Comparison of ENCODE assay signal across 2 cellular contexts in genomic region chr6:133939778-133940667, GRCh38.
A peak's percentile ranks its signal among the peaks of the same experiment; 100 is the strongest.
TF ChIP-seq lines count a peak whose summit lies in the region.

No MANE protein-coding gene starts in this region.

TF ChIP-seq in HEK293, 187 proteins besides CTCF, POLR2A, EP300 and RAD21:
- TF ChIP-seq ZNF792 (tag by site-specific recombination; IDR thresholded peaks at IDR 0.05) (no peak), PRDM1 (tag by site-specific recombination; IDR thresholded peaks at IDR 0.05) (0 out of 2 replicates have a peak, but pooled peaks have one; percentile 10), ZNF433 (tag by site-specific recombination; IDR thresholded peaks at IDR 0.05; ENCODE audit: low read depth) (no peak), ZNF530 (tag by site-specific recombination; IDR thresholded peaks at IDR 0.05; ENCODE audit: low read depth) (no peak), ZNF707 (tag by site-specific recombination; IDR thresholded peaks at IDR 0.05) (no peak)
- TF ChIP-seq, protein P1, sequence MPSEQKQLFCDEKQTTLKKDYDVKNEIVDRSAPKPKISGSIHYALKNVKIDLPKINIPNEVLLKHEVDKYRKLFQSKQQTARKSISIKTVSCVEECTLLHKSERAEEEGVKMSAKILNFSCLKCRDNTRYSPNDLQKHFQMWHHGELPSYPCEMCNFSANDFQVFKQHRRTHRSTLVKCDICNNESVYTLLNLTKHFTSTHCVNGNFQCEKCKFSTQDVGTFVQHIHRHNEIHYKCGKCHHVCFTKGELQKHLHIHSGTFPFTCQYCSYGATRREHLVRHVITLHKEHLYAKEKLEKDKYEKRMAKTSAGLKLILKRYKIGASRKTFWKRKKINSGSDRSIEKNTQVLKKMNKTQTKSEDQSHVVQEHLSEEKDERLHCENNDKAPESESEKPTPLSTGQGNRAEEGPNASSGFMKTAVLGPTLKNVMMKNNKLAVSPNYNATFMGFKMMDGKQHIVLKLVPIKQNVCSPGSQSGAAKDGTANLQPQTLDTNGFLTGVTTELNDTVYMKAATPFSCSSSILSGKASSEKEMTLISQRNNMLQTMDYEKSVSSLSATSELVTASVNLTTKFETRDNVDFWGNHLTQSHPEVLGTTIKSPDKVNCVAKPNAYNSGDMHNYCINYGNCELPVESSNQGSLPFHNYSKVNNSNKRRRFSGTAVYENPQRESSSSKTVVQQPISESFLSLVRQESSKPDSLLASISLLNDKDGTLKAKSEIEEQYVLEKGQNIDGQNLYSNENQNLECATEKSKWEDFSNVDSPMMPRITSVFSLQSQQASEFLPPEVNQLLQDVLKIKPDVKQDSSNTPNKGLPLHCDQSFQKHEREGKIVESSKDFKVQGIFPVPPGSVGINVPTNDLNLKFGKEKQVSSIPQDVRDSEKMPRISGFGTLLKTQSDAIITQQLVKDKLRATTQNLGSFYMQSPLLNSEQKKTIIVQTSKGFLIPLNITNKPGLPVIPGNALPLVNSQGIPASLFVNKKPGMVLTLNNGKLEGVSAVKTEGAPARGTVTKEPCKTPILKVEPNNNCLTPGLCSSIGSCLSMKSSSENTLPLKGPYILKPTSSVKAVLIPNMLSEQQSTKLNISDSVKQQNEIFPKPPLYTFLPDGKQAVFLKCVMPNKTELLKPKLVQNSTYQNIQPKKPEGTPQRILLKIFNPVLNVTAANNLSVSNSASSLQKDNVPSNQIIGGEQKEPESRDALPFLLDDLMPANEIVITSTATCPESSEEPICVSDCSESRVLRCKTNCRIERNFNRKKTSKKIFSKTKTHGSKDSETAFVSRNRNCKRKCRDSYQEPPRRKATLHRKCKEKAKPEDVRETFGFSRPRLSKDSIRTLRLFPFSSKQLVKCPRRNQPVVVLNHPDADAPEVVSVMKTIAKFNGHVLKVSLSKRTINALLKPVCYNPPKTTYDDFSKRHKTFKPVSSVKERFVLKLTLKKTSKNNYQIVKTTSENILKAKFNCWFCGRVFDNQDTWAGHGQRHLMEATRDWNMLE (tag by site-specific recombination; conservative IDR thresholded peaks at IDR 0.05; ENCODE audit: low read depth), result no peak
TF ChIP-seq in HEK293: peak in this region for 1.

TF ChIP-seq in K562, 482 proteins besides CTCF, POLR2A, EP300 and RAD21 (continues in another document):
- no peak for TF ChIP-seq MEF2A (IDR thresholded peaks at IDR 0.05; ENCODE audit: control insufficient read depth, low read depth, low read length)
- TF ChIP-seq PKNOX1 (IDR thresholded peaks at IDR 0.05), result peak; percentile 70
- peak; percentile 69 for TF ChIP-seq MEIS2 (IDR thresholded peaks at IDR 0.05; ENCODE audit: partially characterized antibody)
- TF ChIP-seq, protein P2, sequence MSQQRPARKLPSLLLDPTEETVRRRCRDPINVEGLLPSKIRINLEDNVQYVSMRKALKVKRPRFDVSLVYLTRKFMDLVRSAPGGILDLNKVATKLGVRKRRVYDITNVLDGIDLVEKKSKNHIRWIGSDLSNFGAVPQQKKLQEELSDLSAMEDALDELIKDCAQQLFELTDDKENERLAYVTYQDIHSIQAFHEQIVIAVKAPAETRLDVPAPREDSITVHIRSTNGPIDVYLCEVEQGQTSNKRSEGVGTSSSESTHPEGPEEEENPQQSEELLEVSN (IDR thresholded peaks at IDR 0.05; ENCODE audit: borderline replicate concordance in 1 of 2, extremely low read depth in 1 of 2, insufficient read depth in 1 of 2, insufficient read length in 1 of 2, low read depth in 1 of 2, low read length in 1 of 2, poor library complexity in 1 of 2, severe bottlenecking in 1 of 2), result no peak
- TF ChIP-seq KAT8 (IDR thresholded peaks at IDR 0.05; ENCODE audit: low read depth), result 0 out of 2 replicates have a peak, but pooled peaks have one; percentile 36
- TF ChIP-seq, protein P3, sequence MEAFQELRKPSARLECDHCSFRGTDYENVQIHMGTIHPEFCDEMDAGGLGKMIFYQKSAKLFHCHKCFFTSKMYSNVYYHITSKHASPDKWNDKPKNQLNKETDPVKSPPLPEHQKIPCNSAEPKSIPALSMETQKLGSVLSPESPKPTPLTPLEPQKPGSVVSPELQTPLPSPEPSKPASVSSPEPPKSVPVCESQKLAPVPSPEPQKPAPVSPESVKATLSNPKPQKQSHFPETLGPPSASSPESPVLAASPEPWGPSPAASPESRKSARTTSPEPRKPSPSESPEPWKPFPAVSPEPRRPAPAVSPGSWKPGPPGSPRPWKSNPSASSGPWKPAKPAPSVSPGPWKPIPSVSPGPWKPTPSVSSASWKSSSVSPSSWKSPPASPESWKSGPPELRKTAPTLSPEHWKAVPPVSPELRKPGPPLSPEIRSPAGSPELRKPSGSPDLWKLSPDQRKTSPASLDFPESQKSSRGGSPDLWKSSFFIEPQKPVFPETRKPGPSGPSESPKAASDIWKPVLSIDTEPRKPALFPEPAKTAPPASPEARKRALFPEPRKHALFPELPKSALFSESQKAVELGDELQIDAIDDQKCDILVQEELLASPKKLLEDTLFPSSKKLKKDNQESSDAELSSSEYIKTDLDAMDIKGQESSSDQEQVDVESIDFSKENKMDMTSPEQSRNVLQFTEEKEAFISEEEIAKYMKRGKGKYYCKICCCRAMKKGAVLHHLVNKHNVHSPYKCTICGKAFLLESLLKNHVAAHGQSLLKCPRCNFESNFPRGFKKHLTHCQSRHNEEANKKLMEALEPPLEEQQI (IDR thresholded peaks at IDR 0.05), result 0 out of 2 replicates have a peak, but pooled peaks have one; percentile 44
- TF ChIP-seq ERF (CRISPR knock-in tag; IDR thresholded peaks at IDR 0.05), result no peak
- 0 out of 2 replicates have a peak, but pooled peaks have one; percentile 21 for TF ChIP-seq NFIC (IDR thresholded peaks at IDR 0.05)
- TF ChIP-seq, protein P4, sequence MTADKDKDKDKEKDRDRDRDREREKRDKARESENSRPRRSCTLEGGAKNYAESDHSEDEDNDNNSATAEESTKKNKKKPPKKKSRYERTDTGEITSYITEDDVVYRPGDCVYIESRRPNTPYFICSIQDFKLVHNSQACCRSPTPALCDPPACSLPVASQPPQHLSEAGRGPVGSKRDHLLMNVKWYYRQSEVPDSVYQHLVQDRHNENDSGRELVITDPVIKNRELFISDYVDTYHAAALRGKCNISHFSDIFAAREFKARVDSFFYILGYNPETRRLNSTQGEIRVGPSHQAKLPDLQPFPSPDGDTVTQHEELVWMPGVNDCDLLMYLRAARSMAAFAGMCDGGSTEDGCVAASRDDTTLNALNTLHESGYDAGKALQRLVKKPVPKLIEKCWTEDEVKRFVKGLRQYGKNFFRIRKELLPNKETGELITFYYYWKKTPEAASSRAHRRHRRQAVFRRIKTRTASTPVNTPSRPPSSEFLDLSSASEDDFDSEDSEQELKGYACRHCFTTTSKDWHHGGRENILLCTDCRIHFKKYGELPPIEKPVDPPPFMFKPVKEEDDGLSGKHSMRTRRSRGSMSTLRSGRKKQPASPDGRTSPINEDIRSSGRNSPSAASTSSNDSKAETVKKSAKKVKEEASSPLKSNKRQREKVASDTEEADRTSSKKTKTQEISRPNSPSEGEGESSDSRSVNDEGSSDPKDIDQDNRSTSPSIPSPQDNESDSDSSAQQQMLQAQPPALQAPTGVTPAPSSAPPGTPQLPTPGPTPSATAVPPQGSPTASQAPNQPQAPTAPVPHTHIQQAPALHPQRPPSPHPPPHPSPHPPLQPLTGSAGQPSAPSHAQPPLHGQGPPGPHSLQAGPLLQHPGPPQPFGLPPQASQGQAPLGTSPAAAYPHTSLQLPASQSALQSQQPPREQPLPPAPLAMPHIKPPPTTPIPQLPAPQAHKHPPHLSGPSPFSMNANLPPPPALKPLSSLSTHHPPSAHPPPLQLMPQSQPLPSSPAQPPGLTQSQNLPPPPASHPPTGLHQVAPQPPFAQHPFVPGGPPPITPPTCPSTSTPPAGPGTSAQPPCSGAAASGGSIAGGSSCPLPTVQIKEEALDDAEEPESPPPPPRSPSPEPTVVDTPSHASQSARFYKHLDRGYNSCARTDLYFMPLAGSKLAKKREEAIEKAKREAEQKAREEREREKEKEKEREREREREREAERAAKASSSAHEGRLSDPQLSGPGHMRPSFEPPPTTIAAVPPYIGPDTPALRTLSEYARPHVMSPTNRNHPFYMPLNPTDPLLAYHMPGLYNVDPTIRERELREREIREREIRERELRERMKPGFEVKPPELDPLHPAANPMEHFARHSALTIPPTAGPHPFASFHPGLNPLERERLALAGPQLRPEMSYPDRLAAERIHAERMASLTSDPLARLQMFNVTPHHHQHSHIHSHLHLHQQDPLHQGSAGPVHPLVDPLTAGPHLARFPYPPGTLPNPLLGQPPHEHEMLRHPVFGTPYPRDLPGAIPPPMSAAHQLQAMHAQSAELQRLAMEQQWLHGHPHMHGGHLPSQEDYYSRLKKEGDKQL (CRISPR knock-in tag; IDR thresholded peaks at IDR 0.05; ENCODE audit: borderline replicate concordance), result no peak
- peak; percentile 86 for TF ChIP-seq ZNF512 (tag; IDR thresholded peaks at IDR 0.05)
- TF ChIP-seq RBFOX2 (IDR thresholded peaks at IDR 0.05; ENCODE audit: low read depth, low read length), result peak; percentile 42
- TF ChIP-seq NR2C1 (IDR thresholded peaks at IDR 0.05), result peak; percentile 68
- TF ChIP-seq NR2C1 (tag; IDR thresholded peaks at IDR 0.05), result peak; percentile 70
- TF ChIP-seq, protein P5, sequence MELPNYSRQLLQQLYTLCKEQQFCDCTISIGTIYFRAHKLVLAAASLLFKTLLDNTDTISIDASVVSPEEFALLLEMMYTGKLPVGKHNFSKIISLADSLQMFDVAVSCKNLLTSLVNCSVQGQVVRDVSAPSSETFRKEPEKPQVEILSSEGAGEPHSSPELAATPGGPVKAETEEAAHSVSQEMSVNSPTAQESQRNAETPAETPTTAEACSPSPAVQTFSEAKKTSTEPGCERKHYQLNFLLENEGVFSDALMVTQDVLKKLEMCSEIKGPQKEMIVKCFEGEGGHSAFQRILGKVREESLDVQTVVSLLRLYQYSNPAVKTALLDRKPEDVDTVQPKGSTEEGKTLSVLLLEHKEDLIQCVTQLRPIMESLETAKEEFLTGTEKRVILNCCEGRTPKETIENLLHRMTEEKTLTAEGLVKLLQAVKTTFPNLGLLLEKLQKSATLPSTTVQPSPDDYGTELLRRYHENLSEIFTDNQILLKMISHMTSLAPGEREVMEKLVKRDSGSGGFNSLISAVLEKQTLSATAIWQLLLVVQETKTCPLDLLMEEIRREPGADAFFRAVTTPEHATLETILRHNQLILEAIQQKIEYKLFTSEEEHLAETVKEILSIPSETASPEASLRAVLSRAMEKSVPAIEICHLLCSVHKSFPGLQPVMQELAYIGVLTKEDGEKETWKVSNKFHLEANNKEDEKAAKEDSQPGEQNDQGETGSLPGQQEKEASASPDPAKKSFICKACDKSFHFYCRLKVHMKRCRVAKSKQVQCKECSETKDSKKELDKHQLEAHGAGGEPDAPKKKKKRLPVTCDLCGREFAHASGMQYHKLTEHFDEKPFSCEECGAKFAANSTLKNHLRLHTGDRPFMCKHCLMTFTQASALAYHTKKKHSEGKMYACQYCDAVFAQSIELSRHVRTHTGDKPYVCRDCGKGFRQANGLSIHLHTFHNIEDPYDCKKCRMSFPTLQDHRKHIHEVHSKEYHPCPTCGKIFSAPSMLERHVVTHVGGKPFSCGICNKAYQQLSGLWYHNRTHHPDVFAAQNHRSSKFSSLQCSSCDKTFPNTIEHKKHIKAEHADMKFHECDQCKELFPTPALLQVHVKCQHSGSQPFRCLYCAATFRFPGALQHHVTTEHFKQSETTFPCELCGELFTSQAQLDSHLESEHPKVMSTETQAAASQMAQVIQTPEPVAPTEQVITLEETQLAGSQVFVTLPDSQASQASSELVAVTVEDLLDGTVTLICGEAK (IDR thresholded peaks at IDR 0.05), result peak; percentile 56
- TF ChIP-seq, protein P5 (CRISPR knock-in tag; IDR thresholded peaks at IDR 0.05), result no peak
- peak; percentile 63; the same call in 1 of the 2 replicates for TF ChIP-seq GABPA (tag; conservative IDR thresholded peaks at IDR 0.05; ENCODE audit: low read depth)
